Comparison of ENCODE assay signal across 13 cellular contexts in genomic region chr13:30141773-30142501, GRCh38.
DNase-seq lines count a peak whose midpoint lies in the region; ATAC-seq and TF ChIP-seq lines count a peak whose summit lies in the region.
"Had no signal": no experiment of that assay in that cellular context is flagged by ENCODE, and none has a peak within 500 bp of the region (broad histone marks: within the 10 kb centered on the region; RNA-seq: fewer than 3 reads in every experiment).

No MANE protein-coding gene starts in this region.

- TF ChIP-seq POLR2A in breast epithelium (IDR thresholded peaks at IDR 0.05): no peak

- no peak overlapping the region for H3K9ac ChIP-seq in trophoblast cell (ENCODE audit: low read length)
- no peak overlapping the region for H3K9ac ChIP-seq in H9 (ENCODE audit: extremely low read depth, insufficient read length, low read length)

- H3K4me3 Mint-ChIP-seq in HFFc6: peak overlapping the region; percentile 14; the same call in 1 of the 2 replicates
- no peak overlapping the region for H3K4me3 Mint-ChIP-seq in H9

- no peak overlapping the region for H3K56ac ChIP-seq in H9 (ENCODE audit: insufficient read length, low read depth, low read length)

- H3K27ac Mint-ChIP-seq in HFFc6: peak overlapping the region; percentile 95
- no peak overlapping the region for H3K27ac Mint-ChIP-seq in H9

- H3K9me3 Mint-ChIP-seq in HFFc6 (peaks cover 6% of the 10 kb centered on the region; the same call in 1 of the 2 replicates), H9 (peaks cover 0 to 2% of the 10 kb centered on the region in 2 experiments; a peak in 3 of 5 replicates)

- H3K14ac ChIP-seq in trophoblast cell (ENCODE audit: low read length) (peak overlapping the region; percentile 68), H9 (ENCODE audit: insufficient read depth, low read length) (no peak overlapping the region)

- H3K4ac ChIP-seq in trophoblast cell (ENCODE audit: low read depth, low read length): peak overlapping the region; percentile 61
- no peak overlapping the region for H3K4ac ChIP-seq in H9 (ENCODE audit: low read depth, low read length)

- peak overlapping the region; percentile 30 for H4K8ac ChIP-seq in trophoblast cell (ENCODE audit: low read depth, low read length)
- no peak overlapping the region for H4K8ac ChIP-seq in H9 (replicated peaks; ENCODE audit: insufficient read length, low read depth, low read length)

- no peak overlapping the region for H2BK20ac ChIP-seq in H9 (ENCODE audit: low read depth, low read length, poor library complexity, severe bottlenecking)

- H3K79me2 ChIP-seq in trophoblast cell (ENCODE audit: control insufficient read depth, insufficient read depth, low read length, poor library complexity) (peaks cover 6% of the 10 kb centered on the region), H9 (ENCODE audit: insufficient read depth, low read length) (no peaks in the 10 kb centered on the region)

- H2BK120ac ChIP-seq in trophoblast cell (ENCODE audit: insufficient read depth, low read length, poor library complexity): peak overlapping the region; percentile 18
- no peak overlapping the region for H2BK120ac ChIP-seq in H9 (ENCODE audit: low read depth, low read length, poor library complexity, severe bottlenecking)

- H2AFZ ChIP-seq in trophoblast cell (ENCODE audit: insufficient read depth, low read length, poor library complexity): no peak overlapping the region
- no peak overlapping the region for H2AFZ ChIP-seq in H9 (ENCODE audit: low read length)

- H3K27ac ChIP-seq in breast epithelium (peak overlapping the region; percentile 80 to 85), trophoblast cell (ENCODE audit: low read depth, low read length) (peak overlapping the region; percentile 97), H9 (ENCODE audit: insufficient read length, low read depth, low read length) (no peak overlapping the region)
- H3K27ac ChIP-seq: thoracic aorta had no signal

- DNase-seq in NCI-H2227 (lab: John Stamatoyannopoulos, UW; ENCODE audit: unreplicated experiment) (peak; percentile 2), NCI-H2227 treated with DMSO at 0.1 percent for 48 hours (lab: John Stamatoyannopoulos, UW) (no peak), HFFc6 (no peak), breast epithelium (ENCODE audit: low spot score in 2 of 2) (no peak), trophoblast cell (no peak), Kasumi-1 (lab: John Stamatoyannopoulos, UW) (no peak), H9 (no peak)
- DNase-seq: 8988T; activated CD8-positive, alpha-beta memory T cell treated with anti-CD3 and anti-CD28 coated beads, Interleukin-2, amount 50 U/mL, for 4 hours; NCI-H2081 treated with DMSO at 0.1 percent for 48 hours; OCI-M1 had no signal

- H3K9me3 ChIP-seq in breast epithelium (no peaks in the 10 kb centered on the region), trophoblast cell (ENCODE audit: insufficient read depth, low read depth, low read length) (peaks cover 2% of the 10 kb centered on the region), H9 (ENCODE audit: control insufficient read depth, low read depth, low read length) (peaks cover 3% of the 10 kb centered on the region)
- H3K9me3 ChIP-seq: thoracic aorta had no signal

- no peak for TF ChIP-seq CTCF in HFFc6 (IDR thresholded peaks at IDR 0.05)
- TF ChIP-seq CTCF in breast epithelium (IDR thresholded peaks at IDR 0.05): no peak
- TF ChIP-seq CTCF in H9 (conservative IDR thresholded peaks at IDR 0.05): no peak

- H3K23me2 ChIP-seq in H9 (ENCODE audit: insufficient read length, low read depth, low read length, poor library complexity, severe bottlenecking): no peaks in the 10 kb centered on the region

- H3K4me2 ChIP-seq in trophoblast cell (ENCODE audit: low read length): no peak overlapping the region
- no peak overlapping the region for H3K4me2 ChIP-seq in H9 (ENCODE audit: insufficient read depth, insufficient read length, low read length)

- H3K36me3 Mint-ChIP-seq in HFFc6 (ENCODE audit: low read depth): 0 out of 2 replicates have a peak, but pooled peaks cover 3% of the 10 kb centered on the region
- peaks cover 0 to 3% (median 3%) of the 10 kb centered on the region in 3 experiments; a peak in 3 of 7 replicates for H3K36me3 Mint-ChIP-seq in H9 (ENCODE audit: insufficient read depth in 1 of 3, low read depth in 3 of 3)

- intact Hi-C loops in breast epithelium (cut with DNase I; ENCODE audit: low total_unique reads): no loop called here

- H3K23ac ChIP-seq in trophoblast cell (ENCODE audit: low read length) (no peak overlapping the region), H9 (ENCODE audit: insufficient read length, low read depth, low read length) (no peak overlapping the region)

- H4K5ac ChIP-seq in H9 (ENCODE audit: insufficient read length, low read depth, low read length): no peak overlapping the region

- H3K4me3 ChIP-seq in breast epithelium: no peak overlapping the region
- H3K4me3 ChIP-seq in trophoblast cell (ENCODE audit: low read depth, low read length): no peak overlapping the region
- H3K4me3 ChIP-seq: thoracic aorta had no signal

- H3K4me1 Mint-ChIP-seq in HFFc6 (ENCODE audit: low read depth) (peaks cover 55% of the 10 kb centered on the region), H9 (peaks cover 0 to 5% of the 10 kb centered on the region in 2 experiments; a peak in 2 of 4 replicates)

- H2AK5ac ChIP-seq in trophoblast cell (ENCODE audit: low read length) (peak overlapping the region; percentile 6), H9 (ENCODE audit: insufficient read length, low read length) (no peak overlapping the region)

- H3K36me3 ChIP-seq in breast epithelium: no peaks in the 10 kb centered on the region
- H3K36me3 ChIP-seq in trophoblast cell (ENCODE audit: control insufficient read depth in 1 of 2, insufficient read depth in 2 of 2, low read length in 2 of 2): no peaks in the 10 kb centered on the region
- H3K36me3 ChIP-seq: thoracic aorta had no signal

- H3T11ph ChIP-seq in H9 (ENCODE audit: low read length): no peak overlapping the region

- H3K27me3 ChIP-seq in breast epithelium (no peaks in the 10 kb centered on the region), trophoblast cell (ENCODE audit: insufficient read depth, low read length) (no peaks in the 10 kb centered on the region), H9 (ENCODE audit: insufficient read depth, low read length) (no peaks in the 10 kb centered on the region)

- ATAC-seq in GM18868 (IDR thresholded peaks at IDR 0.05; ENCODE audit: unreplicated experiment): no peak

- H2BK15ac ChIP-seq in H9 (ENCODE audit: low read depth, low read length): no peak overlapping the region

- peaks cover 4% of the 10 kb centered on the region for H3K27me3 Mint-ChIP-seq in HFFc6 (ENCODE audit: insufficient read depth)
- no peaks in the 10 kb centered on the region; the same call in none of the 2 replicates for H3K27me3 Mint-ChIP-seq in H9 (ENCODE audit: low read depth)

- H4K20me1 ChIP-seq in H9 (ENCODE audit: control insufficient read depth, insufficient read depth, insufficient read length): no peaks in the 10 kb centered on the region

- no peak overlapping the region for H4K12ac ChIP-seq in trophoblast cell (ENCODE audit: low read depth, low read length)

- peak overlapping the region; percentile 50 for H2BK12ac ChIP-seq in trophoblast cell (ENCODE audit: low read length)
- no peak overlapping the region for H2BK12ac ChIP-seq in H9 (ENCODE audit: insufficient read length, low read depth, low read length)

- H3K4me1 ChIP-seq in breast epithelium (peaks cover 8 to 12% of the 10 kb centered on the region in 2 donors), trophoblast cell (ENCODE audit: control insufficient read depth in 1 of 2, insufficient read depth in 2 of 2, low read length in 2 of 2) (peaks cover 20 to 24% of the 10 kb centered on the region in 2 experiments), H9 (ENCODE audit: insufficient read depth, low read length) (no peaks in the 10 kb centered on the region)

- H2BK5ac ChIP-seq in trophoblast cell (ENCODE audit: low read depth, low read length, poor library complexity) (peak overlapping the region; percentile 88), H9 (ENCODE audit: insufficient read length, low read length) (no peak overlapping the region)

- WGBS in trophoblast cell (ENCODE audit: extremely low coverage, insufficient coverage, insufficient read length): no CpG with 5 or more reads among the region's 6 CpGs
- no CpG with 5 or more reads among the region's 6 CpGs for WGBS in H9 (ENCODE audit: extremely low coverage, insufficient read length, low lambda C conversion rate)

- H3K79me1 ChIP-seq in trophoblast cell (ENCODE audit: low read length) (peaks cover 45% of the 10 kb centered on the region), H9 (ENCODE audit: insufficient read depth, low read depth, low read length, poor library complexity, severe bottlenecking) (no peaks in the 10 kb centered on the region)

- peak overlapping the region; percentile 73 for H4K91ac ChIP-seq in trophoblast cell (ENCODE audit: low read depth, low read length)
- H4K91ac ChIP-seq in H9 (ENCODE audit: insufficient read length, low read depth, low read length): no peak overlapping the region

- H3K18ac ChIP-seq in trophoblast cell (ENCODE audit: low read length) (peak overlapping the region; percentile 46), H9 (ENCODE audit: insufficient read length, low read depth, low read length) (no peak overlapping the region)
